In genomic region chr2:241532168-241532567, GRCh38 we compare ENCODE assay signal across 9 cellular contexts.
"Had no signal": no experiment of that assay in that cellular context is flagged by ENCODE, and none has a peak within 500 bp of the region (broad histone marks: within the 10 kb centered on the region; RNA-seq: fewer than 3 reads in every experiment).

No MANE protein-coding gene starts in this region.

- H3K4me2 ChIP-seq: KMS-11 had no signal

- DNase-seq: GM23248, GOT3, H9, HCEC 1CT, KBM-7 had no signal

- H3K9me3 Mint-ChIP-seq: H9, IgD-negative memory B cell had no signal

- H3K27ac Mint-ChIP-seq: H9, IgD-negative memory B cell had no signal

- H3K9ac ChIP-seq: GM23248, KMS-11 had no signal

- H3K36me3 Mint-ChIP-seq: IgD-negative memory B cell had no signal

- H3K4me3 Mint-ChIP-seq: H9, IgD-negative memory B cell had no signal

- FAIRE-seq: H54, HTR-8/SVneo had no signal

- H3K4me3 ChIP-seq: GM23248 had no signal

- H3K4me1 Mint-ChIP-seq: IgD-negative memory B cell had no signal

- H2AFZ ChIP-seq: GM23248 had no signal

- H3K27ac ChIP-seq: GM23248, KMS-11 had no signal
